ENCODE assay signal across 19 cellular contexts in genomic region chr6:155974967-155975366, GRCh38.
"Had no signal": no experiment of that assay in that cellular context is flagged by ENCODE, and none has a peak within 500 bp of the region (broad histone marks: within the 10 kb centered on the region; RNA-seq: fewer than 3 reads in every experiment).

No MANE protein-coding gene starts in this region.

- H3K4me3 ChIP-seq: breast epithelium, gastroesophageal sphincter, heart left ventricle, prostate gland, right atrium auricular region, tibial nerve had no signal

- H3K27ac ChIP-seq: breast epithelium, gastroesophageal sphincter, heart left ventricle, prostate gland, right atrium auricular region, tibial nerve had no signal

- H3K27me3 Mint-ChIP-seq: activated CD4-positive, alpha-beta T cell treated with anti-CD3 and anti-CD28 coated beads, Interleukin-2, amount 10 ng/mL, durations not matched to agents 24 days and 14 days had no signal

- H3K4me3 Mint-ChIP-seq: activated CD4-positive, alpha-beta T cell treated with anti-CD3 and anti-CD28 coated beads, Interleukin-2, amount 10 ng/mL, durations not matched to agents 24 days and 14 days; activated naive CD4-positive, alpha-beta T cell treated with anti-CD3 and anti-CD28 coated beads for 36 hours; activated T-cell treated with anti-CD3 and anti-CD28 coated beads, Interleukin-2, amount 50 U/mL, for 4 hours; memory B cell had no signal

- H3K4me1 ChIP-seq: breast epithelium, prostate gland, right atrium auricular region had no signal

- H3K9me3 Mint-ChIP-seq: activated CD4-positive, alpha-beta T cell treated with anti-CD3 and anti-CD28 coated beads, Interleukin-2, amount 10 ng/mL, durations not matched to agents 24 days and 14 days; activated naive CD4-positive, alpha-beta T cell treated with anti-CD3 and anti-CD28 coated beads for 36 hours; activated T-cell treated with anti-CD3 and anti-CD28 coated beads, Interleukin-2, amount 50 U/mL, for 4 hours; memory B cell; naive thymus-derived CD8-positive, alpha-beta T cell had no signal

- H3K36me3 ChIP-seq: breast epithelium, gastroesophageal sphincter, heart left ventricle, prostate gland, right atrium auricular region, tibial nerve had no signal

- H3K36me3 Mint-ChIP-seq: naive thymus-derived CD8-positive, alpha-beta T cell had no signal

- H3K27me3 ChIP-seq: breast epithelium, gastroesophageal sphincter, heart left ventricle, right atrium auricular region, tibial nerve had no signal

- ATAC-seq: activated T-cell treated with anti-CD3 and anti-CD28 coated beads, Interleukin-2, amount 50 U/mL, for 4 hours; esophagus mucosa; gastroesophageal sphincter; heart left ventricle; naive thymus-derived CD8-positive, alpha-beta T cell; stimulated activated naive CD8-positive, alpha-beta T cell treated with anti-CD3 and anti-CD28 coated beads, Interleukin-15, Interleukin-2, amounts not matched to agents 100 U/mL and 50 U/mL, for 24 hours had no signal

- H3K9me3 ChIP-seq: breast epithelium, gastroesophageal sphincter, heart left ventricle, prostate gland, right atrium auricular region, tibial nerve had no signal

- H3K27ac Mint-ChIP-seq: activated CD4-positive, alpha-beta T cell treated with anti-CD3 and anti-CD28 coated beads, Interleukin-2, amount 10 ng/mL, durations not matched to agents 24 days and 14 days; activated naive CD4-positive, alpha-beta T cell treated with anti-CD3 and anti-CD28 coated beads for 36 hours; memory B cell had no signal

- DNase-seq: activated CD4-positive, alpha-beta T cell treated with anti-CD3 and anti-CD28 coated beads, Interleukin-2, amount 10 ng/mL, durations not matched to agents 24 days and 14 days; activated CD8-positive, alpha-beta memory T cell treated with anti-CD3 and anti-CD28 coated beads, Interleukin-2, amount 50 U/mL, for 4 hours; activated naive CD4-positive, alpha-beta T cell treated with anti-CD3 and anti-CD28 coated beads for 36 hours; activated T-cell treated with anti-CD3 and anti-CD28 coated beads, Interleukin-2, amount 50 U/mL, for 4 hours; cerebellar nuclear complex; cortex of kidney; effector CD4-positive, alpha-beta T cell; heart left ventricle; naive thymus-derived CD8-positive, alpha-beta T cell; stimulated activated naive CD8-positive, alpha-beta T cell treated with anti-CD3 and anti-CD28 coated beads, Interleukin-15, Interleukin-2, amounts not matched to agents 100 U/mL and 50 U/mL, for 24 hours; substantia nigra; T-helper 9 cell had no signal
